ENCODE assay signal across 26 cellular contexts in genomic region chr2:147467441-147467840, GRCh38.
"Had no signal": no experiment of that assay in that cellular context is flagged by ENCODE, and none has a peak within 500 bp of the region (broad histone marks: within the 10 kb centered on the region; RNA-seq: fewer than 3 reads in every experiment).

No MANE protein-coding gene starts in this region.

- H3K27me3 ChIP-seq: adrenal gland, breast epithelium had no signal

- H3K9me3 Mint-ChIP-seq: T-helper 1 cell treated with Interleukin-12 subunit alpha and Interleukin-12 subunit beta and Interleukin-4 antibody, amounts not matched to agents 30 μg/mL and 1 μg/mL, for 36 hours had no signal

- H3K36me3 ChIP-seq: adrenal gland, breast epithelium had no signal

- ATAC-seq: activated CD8-positive, alpha-beta T cell treated with anti-CD3 and anti-CD28 coated beads, Interleukin-2, amount 10 ng/mL, durations not matched to agents 7 days and 5 days had no signal

- H3K4me1 ChIP-seq: breast epithelium had no signal

- H3K4me3 Mint-ChIP-seq: activated CD8-positive, alpha-beta T cell treated with anti-CD3 and anti-CD28 coated beads, Interleukin-2, amount 10 ng/mL, durations not matched to agents 7 days and 5 days; activated naive CD8-positive, alpha-beta T cell treated with anti-CD3 and anti-CD28 coated beads, Interleukin-2, amount 10 ng/mL, durations not matched to agents 7 days and 5 days; T-helper 1 cell treated with Interleukin-12 subunit alpha and Interleukin-12 subunit beta and Interleukin-4 antibody, amounts not matched to agents 30 μg/mL and 1 μg/mL, for 36 hours had no signal

- DNase-seq: activated CD4-positive, alpha-beta T cell treated with anti-CD3 and anti-CD28 coated beads for 48 hours; activated CD4-positive, alpha-beta T cell treated with anti-CD3 and anti-CD28 coated beads, Interleukin-2, amount 50 U/mL, for 4 hours; activated CD4-positive, CD25-positive, alpha-beta regulatory T cell treated with anti-CD3 and anti-CD28 coated beads, Interleukin-2, amount 50 U/mL, for 72 hours; activated CD8-positive, alpha-beta memory T cell treated with anti-CD3 and anti-CD28 coated beads, Interleukin-2, amount 50 U/mL, for 48 hours; activated CD8-positive, alpha-beta T cell treated with anti-CD3 and anti-CD28 coated beads, Interleukin-2, amount 10 ng/mL, durations not matched to agents 7 days and 5 days; activated naive CD4-positive, alpha-beta T cell treated with anti-CD3 and anti-CD28 coated beads, Interleukin-2, amount 50 U/mL, for 16 hours; activated naive CD8-positive, alpha-beta T cell treated with anti-CD3 and anti-CD28 coated beads, Interleukin-2, amount 10 ng/mL, durations not matched to agents 7 days and 5 days; activated T-cell treated with anti-CD3 and anti-CD28 coated beads, Interleukin-2, amount 50 U/mL, for 1 hour; adrenal gland; aorta; central memory CD4-positive, alpha-beta T cell; Kasumi-1; NCI-H1048; NCI-H1417 treated with DMSO at 0.1 percent for 48 hours; NCI-H1694; NCI-H2029; NCI-H2107; NCI-H2171 treated with DMSO at 0.1 percent for 48 hours; NCI-H226; NCI-H526; NCI-H774; NK-92 treated with Interleukin-12 subunit alpha and Interleukin-12 subunit beta, amount 100 ng/mL, for 24 hours; OCI-M1; SHP77 had no signal

- H3K9me3 ChIP-seq: adrenal gland, breast epithelium had no signal

- H3K27ac Mint-ChIP-seq: activated CD8-positive, alpha-beta T cell treated with anti-CD3 and anti-CD28 coated beads, Interleukin-2, amount 10 ng/mL, durations not matched to agents 7 days and 5 days; activated naive CD8-positive, alpha-beta T cell treated with anti-CD3 and anti-CD28 coated beads, Interleukin-2, amount 10 ng/mL, durations not matched to agents 7 days and 5 days; T-helper 1 cell treated with Interleukin-12 subunit alpha and Interleukin-12 subunit beta and Interleukin-4 antibody, amounts not matched to agents 30 μg/mL and 1 μg/mL, for 36 hours had no signal

- H3K4me3 ChIP-seq: adrenal gland, breast epithelium had no signal

- H3K27ac ChIP-seq: adrenal gland, breast epithelium had no signal
